Comparison of ENCODE assay signal across 23 cellular contexts in genomic region chr11:71577469-71578004, GRCh38. TPM values are rescaled to one million over a fixed set of nuclear protein-coding genes. Genes with fewer than 3 reads are reported as not detected.
"Had no signal": no experiment of that assay in that cellular context is flagged by ENCODE, and none has a peak within 500 bp of the region (broad histone marks: within the 10 kb centered on the region; RNA-seq: fewer than 3 reads in every experiment).

No MANE protein-coding gene starts in this region.

- H3K4me2 ChIP-seq: KMS-11, SK-N-SH had no signal

- H3K9me2 ChIP-seq: SK-N-SH had no signal

- H3K9ac ChIP-seq: KMS-11, SK-N-SH had no signal

- H3K27ac ChIP-seq: KMS-11, RWPE1 had no signal

- ATAC-seq: Panc1, PC-3, T-cell had no signal

- H3K9me3 ChIP-seq: SK-N-SH had no signal

- DNase-seq: Kasumi-1, MM.1S, NCI-H1092 treated with DMSO at 0.1 percent for 48 hours, NCI-H1436 treated with DMSO at 0.1 percent for 48 hours, NCI-H1694, NCI-H187 treated with DMSO at 0.1 percent for 48 hours, NCI-H2029 treated with DMSO at 0.1 percent for 48 hours, NCI-H2227 treated with DMSO at 0.1 percent for 48 hours, NCI-H524, NCI-H69, NCI-H774, PC-3, SHP77, SK-N-SH, SW 1271, T-cell had no signal

RNA-seq across cellular contexts. Expression of gene KRTAP5-11, which starts 5.1 kb away (rescaled TPM):
- total RNA-seq: HT1080, M059J, NCI-H460, PC-3, SK-MEL-5, T-cell had no signal
- polyA plus RNA-seq: SK-N-SH had no signal

RNA-seq across cellular contexts. Expression of gene KRTAP5-10, which starts 12.2 kb away (rescaled TPM):
- total RNA-seq: HT1080, M059J, NCI-H460, PC-3, T-cell had no signal
- polyA plus RNA-seq: SK-N-SH had no signal

RNA-seq across cellular contexts. Expression of gene KRTAP5-9, which starts 29.3 kb away (rescaled TPM):
- total RNA-seq: HT1080, M059J, NCI-H460, PC-3, SK-MEL-5 had no signal
- polyA plus RNA-seq: SK-N-SH had no signal

RNA-seq across cellular contexts. Expression of gene KRTAP5-8, which starts 39.7 kb away (rescaled TPM):
- total RNA-seq: HT1080, M059J, NCI-H460, PC-3, T-cell had no signal
- polyA plus RNA-seq: SK-N-SH had no signal

RNA-seq across cellular contexts. Expression of gene KRTAP5-7, which starts 50.5 kb away (rescaled TPM):
- total RNA-seq: HT1080, M059J, NCI-H460, PC-3, T-cell had no signal
